Comparison of ENCODE assay signal across 1 cellular context in genomic region chr20:38985060-38985459, GRCh38.
TF ChIP-seq lines count a peak whose summit lies in the region.

No MANE protein-coding gene starts in this region.

TF ChIP-seq in HepG2, 621 proteins besides CTCF, POLR2A, EP300 and RAD21:
- no peak for TF ChIP-seq TAF1 (CRISPR knock-in tag; IDR thresholded peaks at IDR 0.05)
- peak; percentile 94 for TF ChIP-seq ZNF121 (CRISPR knock-in tag; IDR thresholded peaks at IDR 0.05)
